In genomic region chr3:32147935-32148334, GRCh38 we compare ENCODE assay signal across 1 cellular context.
TF ChIP-seq lines count a peak whose summit lies in the region.

No MANE protein-coding gene starts in this region.

TF ChIP-seq in IMR-90, 13 proteins besides CTCF, POLR2A, EP300 and RAD21:
- no peak for TF ChIP-seq SMC3 (IDR thresholded peaks at IDR 0.05; ENCODE audit: low read depth, low read length)
